In the genomic region with DNA sequence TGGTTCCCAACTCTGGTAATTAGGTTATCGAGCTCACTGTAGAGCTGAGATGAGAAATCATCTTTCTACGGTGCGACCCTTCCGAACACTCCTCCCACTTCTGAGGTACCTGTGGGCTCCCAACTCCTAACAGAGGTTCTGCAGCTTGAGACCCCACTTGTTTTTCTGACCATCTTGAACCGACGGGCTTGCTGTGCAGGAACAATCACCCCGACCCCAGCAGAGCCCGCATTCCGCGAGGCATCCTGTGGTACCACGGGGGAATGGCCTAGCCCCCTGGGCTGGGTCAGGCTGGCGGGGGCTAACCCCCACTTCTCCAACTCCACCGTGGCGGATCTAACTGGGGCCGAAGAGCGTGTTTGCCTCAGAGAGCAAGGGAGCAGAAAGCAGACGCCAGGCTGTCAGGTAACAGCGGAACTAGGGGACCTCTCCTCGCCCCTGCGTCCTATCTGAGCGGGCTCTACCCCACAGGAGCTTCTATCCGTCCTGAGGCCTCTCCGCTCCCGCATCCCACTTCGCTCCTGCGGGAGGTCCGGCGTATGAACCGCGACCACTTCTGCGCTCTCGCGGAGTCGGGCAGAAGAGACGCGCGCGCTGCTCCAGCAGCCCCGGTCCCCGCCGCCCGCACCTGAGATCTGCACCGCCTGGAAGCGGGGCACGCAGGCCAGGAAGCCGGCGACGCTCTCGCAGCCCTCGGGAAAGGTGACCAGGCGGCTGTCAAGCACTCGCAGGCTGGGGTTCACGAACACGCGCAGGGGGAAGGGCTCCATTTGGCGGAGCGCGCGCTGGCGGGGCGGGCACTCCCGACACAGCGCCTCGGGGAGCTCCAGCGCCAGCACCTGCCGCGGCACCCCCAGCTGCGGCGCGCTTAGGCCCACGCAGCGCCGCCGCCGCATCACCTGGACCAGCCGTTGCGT, we compare ENCODE assay signal across 8 cellular contexts. TPM values are rescaled to one million over a fixed set of nuclear protein-coding genes. Genes with fewer than 3 reads are reported as not detected.
DNase-seq lines count a peak whose midpoint lies in the region; ATAC-seq and TF ChIP-seq lines count a peak whose summit lies in the region.

No MANE protein-coding gene starts in this region.

- no TSS peak for BruUV-seq in Calu3 (replicated peaks; lab: Mats Ljungman, UMichigan)

- no peaks in the 10 kb centered on the region for H3K9me3 Mint-ChIP-seq in Calu3 (ENCODE audit: low read depth, unreplicated experiment)
- H3K9me3 Mint-ChIP-seq in activated T-helper 1 cell treated with anti-CD3 and anti-CD28 coated beads, Interleukin-12 subunit alpha, Interleukin-12 subunit beta, Interleukin-2, Interleukin-4 antibody, amounts not matched to agents 30 ng/mL and 10 ng/mL and 1 ng/mL, durations not matched to agents 14 hours and 24 hours and 36 hours = no peaks in the 10 kb centered on the region

- 13% methylated on average over 32 of the region's 77 CpGs for WGBS in prostate gland

- H3K27ac ChIP-seq in KOPT-K1 (ENCODE audit: low read depth, low read length, poor library complexity, severe bottlenecking) (peak overlapping the region; percentile 85), cardiac muscle cell (peak overlapping the region; percentile 93), prostate gland (peak overlapping the region; percentile 87 to 90)

- H3K36me3 Mint-ChIP-seq in Calu3 (ENCODE audit: insufficient read depth, unreplicated experiment) = peaks cover 82% of the 10 kb centered on the region
- H3K36me3 Mint-ChIP-seq in activated T-helper 1 cell treated with anti-CD3 and anti-CD28 coated beads, Interleukin-12 subunit alpha, Interleukin-12 subunit beta, Interleukin-2, Interleukin-4 antibody, amounts not matched to agents 30 ng/mL and 10 ng/mL and 1 ng/mL, durations not matched to agents 14 hours and 24 hours and 36 hours (ENCODE audit: low read depth) = peaks cover 39% of the 10 kb centered on the region

- ATAC-seq in GM21526 (IDR thresholded peaks at IDR 0.05; ENCODE audit: low FRiP score, unreplicated experiment) = peak; percentile 20

- TF ChIP-seq CTCF in Calu3 (IDR thresholded peaks at IDR 0.05; ENCODE audit: unreplicated experiment) (no peak), cardiac muscle cell (IDR thresholded peaks at IDR 0.05; ENCODE audit: low read depth, low read length) (no peak), prostate gland (IDR thresholded peaks at IDR 0.05) (no peak)

- H3K27me3 ChIP-seq in cardiac muscle cell (no peaks in the 10 kb centered on the region), prostate gland (replicated peaks; ENCODE audit: insufficient read depth) (no peaks in the 10 kb centered on the region)

- H3K27ac Mint-ChIP-seq in Calu3 (ENCODE audit: unreplicated experiment) = peak overlapping the region; percentile 81
- H3K27ac Mint-ChIP-seq in activated T-helper 1 cell treated with anti-CD3 and anti-CD28 coated beads, Interleukin-12 subunit alpha, Interleukin-12 subunit beta, Interleukin-2, Interleukin-4 antibody, amounts not matched to agents 30 ng/mL and 10 ng/mL and 1 ng/mL, durations not matched to agents 14 hours and 24 hours and 36 hours = peak overlapping the region; percentile 40

- H3K4me1 Mint-ChIP-seq in Calu3 (ENCODE audit: low read depth, unreplicated experiment) = peaks cover 26% of the 10 kb centered on the region
- H3K4me1 Mint-ChIP-seq in activated T-helper 1 cell treated with anti-CD3 and anti-CD28 coated beads, Interleukin-12 subunit alpha, Interleukin-12 subunit beta, Interleukin-2, Interleukin-4 antibody, amounts not matched to agents 30 ng/mL and 10 ng/mL and 1 ng/mL, durations not matched to agents 14 hours and 24 hours and 36 hours (ENCODE audit: low read depth) = peaks cover 36% of the 10 kb centered on the region

- no peaks in the 10 kb centered on the region for H3K4me1 ChIP-seq in cardiac muscle cell (ENCODE audit: low read depth)
- H3K4me1 ChIP-seq in prostate gland (replicated peaks) = peaks cover 14% of the 10 kb centered on the region

- peak; percentile 68 for DNase-seq in Calu3
- DNase-seq in activated T-helper 1 cell treated with anti-CD3 and anti-CD28 coated beads, Interleukin-12 subunit alpha, Interleukin-12 subunit beta, Interleukin-2, Interleukin-4 antibody, amounts not matched to agents 30 ng/mL and 10 ng/mL and 1 ng/mL, durations not matched to agents 14 hours and 24 hours and 36 hours (ENCODE audit: low spot score) = no peak
- no peak for DNase-seq in cardiac muscle cell (ENCODE audit: low read depth in 1 of 2, low spot score in 1 of 2)
- DNase-seq in prostate gland (ENCODE audit: low spot score) = no peak
- no peak for DNase-seq in effector CD8-positive, alpha-beta T cell (lab: John Stamatoyannopoulos, UW)
- DNase-seq in inferior parietal cortex (ENCODE audit: extremely low spot score) = no peak

- peak overlapping the region; percentile 91 for H3K4me3 ChIP-seq in cardiac muscle cell
- peak overlapping the region; percentile 85 to 92 for H3K4me3 ChIP-seq in prostate gland

- H3K9me3 ChIP-seq in KOPT-K1 (ENCODE audit: insufficient read depth, low read length, poor library complexity, severe bottlenecking) = no peaks in the 10 kb centered on the region
- H3K9me3 ChIP-seq in cardiac muscle cell (ENCODE audit: low read depth) = no peaks in the 10 kb centered on the region
- H3K9me3 ChIP-seq in prostate gland = no peaks in the 10 kb centered on the region

- peaks cover 77% of the 10 kb centered on the region for H3K36me3 ChIP-seq in KOPT-K1 (ENCODE audit: insufficient read depth, low read length)
- H3K36me3 ChIP-seq in cardiac muscle cell = peaks cover 37% of the 10 kb centered on the region
- peaks cover 5 to 10% of the 10 kb centered on the region in 2 donors for H3K36me3 ChIP-seq in prostate gland

- intact Hi-C loops in Calu3 (cut with micrococcal nuclease; ENCODE audit: unreplicated experiment) = no loop called here
- intact Hi-C loops in activated T-helper 1 cell treated with anti-CD3 and anti-CD28 coated beads, Interleukin-12 subunit alpha, Interleukin-12 subunit beta, Interleukin-2, Interleukin-4 antibody, amounts not matched to agents 30 ng/mL and 10 ng/mL and 1 ng/mL, durations not matched to agents 14 hours and 24 hours and 36 hours (cut with micrococcal nuclease) = loop anchor here (1.0 to 10.0 kb wide), 5 partner anchors 10 to 1195 kb away; a partner anchor contains a TSS
- intact Hi-C loops in prostate gland (cut with DNase I) = no loop called here

- CTCF ChIA-PET in Calu3 (lab: Charles Lee) = interaction anchor here (1.0 to 1.9 kb wide), 2 partner anchors 11 to 179 kb away, joined by 3 to 7 read pairs; no protein-coding TSS in a partner anchor

- TF ChIP-seq POLR2A in prostate gland (IDR thresholded peaks at IDR 0.05) = no peak

- H3K4me3 Mint-ChIP-seq in Calu3 (ENCODE audit: low read depth, unreplicated experiment) = peak overlapping the region; percentile 99
- peak overlapping the region; percentile 84 for H3K4me3 Mint-ChIP-seq in activated T-helper 1 cell treated with anti-CD3 and anti-CD28 coated beads, Interleukin-12 subunit alpha, Interleukin-12 subunit beta, Interleukin-2, Interleukin-4 antibody, amounts not matched to agents 30 ng/mL and 10 ng/mL and 1 ng/mL, durations not matched to agents 14 hours and 24 hours and 36 hours

- no peaks in the 10 kb centered on the region for H3K27me3 Mint-ChIP-seq in Calu3 (ENCODE audit: unreplicated experiment)
- no peaks in the 10 kb centered on the region for H3K27me3 Mint-ChIP-seq in activated T-helper 1 cell treated with anti-CD3 and anti-CD28 coated beads, Interleukin-12 subunit alpha, Interleukin-12 subunit beta, Interleukin-2, Interleukin-4 antibody, amounts not matched to agents 30 ng/mL and 10 ng/mL and 1 ng/mL, durations not matched to agents 14 hours and 24 hours and 36 hours (ENCODE audit: insufficient read depth)

RNA-seq across cellular contexts. Expression of a gene that starts 0.8 kb away (rescaled TPM):
- total RNA-seq in Calu3 (2022) (25.5 and 29.4 TPM in 2 replicates), cardiac muscle cell (16.1 and 16.7 TPM in 2 replicates), prostate gland (10 to 100 TPM; 40.7 to 42.9 TPM)
- total RNA-seq in activated T-helper 1 cell treated with anti-CD3 and anti-CD28 coated beads, Interleukin-12 subunit alpha, Interleukin-12 subunit beta, Interleukin-2, Interleukin-4 antibody, amounts not matched to agents 30 ng/mL and 10 ng/mL and 1 ng/mL, durations not matched to agents 14 hours and 24 hours and 36 hours = 17.4 and 21.5 TPM in 2 replicates
- 12.0 and 13.2 TPM in 2 replicates for polyA plus RNA-seq in cardiac muscle cell

RNA-seq across cellular contexts. Expression of a gene that starts 9.7 kb away (rescaled TPM):
- total RNA-seq in Calu3 (2022) = 55.0 and 57.4 TPM in 2 replicates
- total RNA-seq in activated T-helper 1 cell treated with anti-CD3 and anti-CD28 coated beads, Interleukin-12 subunit alpha, Interleukin-12 subunit beta, Interleukin-2, Interleukin-4 antibody, amounts not matched to agents 30 ng/mL and 10 ng/mL and 1 ng/mL, durations not matched to agents 14 hours and 24 hours and 36 hours = 45.3 and 46.5 TPM in 2 replicates
- total RNA-seq in cardiac muscle cell = 79.2 and 95.3 TPM in 2 replicates
- polyA plus RNA-seq in cardiac muscle cell = 54.5 and 62.6 TPM in 2 replicates
- 10 to 100 TPM; 55.6 to 85.2 TPM for total RNA-seq in prostate gland

RNA-seq across cellular contexts. Expression of a gene that starts 9.9 kb away (rescaled TPM):
- total RNA-seq in Calu3 (2022) (55.8 and 59.8 TPM in 2 replicates), cardiac muscle cell (8.5 and 9.5 TPM in 2 replicates), prostate gland (10 to 100 TPM; 11.2 to 19.4 TPM)
- total RNA-seq in activated T-helper 1 cell treated with anti-CD3 and anti-CD28 coated beads, Interleukin-12 subunit alpha, Interleukin-12 subunit beta, Interleukin-2, Interleukin-4 antibody, amounts not matched to agents 30 ng/mL and 10 ng/mL and 1 ng/mL, durations not matched to agents 14 hours and 24 hours and 36 hours = 80.7 and 85.8 TPM in 2 replicates
- polyA plus RNA-seq in cardiac muscle cell = 23.6 and 26.1 TPM in 2 replicates

RNA-seq across cellular contexts. Expression of a gene that starts 18.5 kb away (rescaled TPM):
- total RNA-seq in Calu3 (2022) (31.4 and 34.4 TPM in 2 replicates), cardiac muscle cell (30.8 and 36.9 TPM in 2 replicates), prostate gland (10 to 100 TPM; 44.8 to 46.1 TPM)
- 37.9 and 42.4 TPM in 2 replicates for total RNA-seq in activated T-helper 1 cell treated with anti-CD3 and anti-CD28 coated beads, Interleukin-12 subunit alpha, Interleukin-12 subunit beta, Interleukin-2, Interleukin-4 antibody, amounts not matched to agents 30 ng/mL and 10 ng/mL and 1 ng/mL, durations not matched to agents 14 hours and 24 hours and 36 hours
- 50.7 and 52.2 TPM in 2 replicates for polyA plus RNA-seq in cardiac muscle cell

RNA-seq across cellular contexts. Expression of a gene that starts 22.0 kb away (rescaled TPM):
- total RNA-seq in Calu3 (2022) = 1.4 and 1.7 TPM in 2 replicates
- 1.2 and 1.3 TPM in 2 replicates for total RNA-seq in activated T-helper 1 cell treated with anti-CD3 and anti-CD28 coated beads, Interleukin-12 subunit alpha, Interleukin-12 subunit beta, Interleukin-2, Interleukin-4 antibody, amounts not matched to agents 30 ng/mL and 10 ng/mL and 1 ng/mL, durations not matched to agents 14 hours and 24 hours and 36 hours
- 0.69 TPM in 1 of 2 replicates, not detected in the other for total RNA-seq in cardiac muscle cell
- 0.37 and 0.95 TPM in 2 replicates for polyA plus RNA-seq in cardiac muscle cell
- 1 to 10 TPM in 1 of 2 donors, not detected in 1; 1.1 TPM for total RNA-seq in prostate gland
